ENCODE assay signal across 8 cellular contexts in genomic region chr18:2981212-2981728, GRCh38. TPM values are rescaled to one million over a fixed set of nuclear protein-coding genes. Genes with fewer than 3 reads are reported as not detected.
A peak's percentile ranks its signal among the peaks of the same experiment; 100 is the strongest.
DNase-seq lines count a peak whose midpoint lies in the region; ATAC-seq and TF ChIP-seq lines count a peak whose summit lies in the region.

No MANE protein-coding gene starts in this region.

- H3K4me1 Mint-ChIP-seq in central memory CD8-positive, alpha-beta T cell: peaks cover 75% of the 10 kb centered on the region
- peaks cover 64 to 85% (median 64%) of the 10 kb centered on the region in 3 donors for H3K4me1 Mint-ChIP-seq in naive B cell

- peaks cover 40 to 79% of the 10 kb centered on the region in 2 experiments for H3K79me1 ChIP-seq in IMR-90 (ENCODE audit: low read depth in 1 of 2, low read length in 2 of 2)

- dilution Hi-C loops in IMR-90 (cut with HindIII; ENCODE audit: low sequenced_read_pairs, unreplicated experiment): no loop called here

- BruUV-seq in IMR-90 (replicated peaks; lab: Mats Ljungman, UMichigan): no TSS peak

- H2BK15ac ChIP-seq in IMR-90 (ENCODE audit: low read depth, low read length): 0 out of 3 replicates have a peak overlapping the region, but pooled peaks have one; percentile 64

- H4K20me1 ChIP-seq in IMR-90 (ENCODE audit: insufficient read depth, low read length): peaks cover 20% of the 10 kb centered on the region

- H2AK9ac ChIP-seq in IMR-90 (replicated peaks; ENCODE audit: low read depth, low read length, poor library complexity): no peak overlapping the region

- peaks cover 38% of the 10 kb centered on the region for H3K4me1 ChIP-seq in IMR-90 (ENCODE audit: control insufficient read depth, insufficient read depth, low read length)

- no peak overlapping the region for H3K4me3 ChIP-seq in IMR-90 (ENCODE audit: insufficient read depth, low read depth, low read length)

- TF ChIP-seq RAD21 in IMR-90 (IDR thresholded peaks at IDR 0.05; ENCODE audit: low read length): no peak

- intact Hi-C loops in IMR-90 (cut with micrococcal nuclease): no loop called here

- peak overlapping the region; percentile 77 for H2BK5ac ChIP-seq in IMR-90 (ENCODE audit: low read depth, low read length, poor library complexity, severe bottlenecking)

- POLR2A ChIA-PET in IMR-90 (lab: Charles Lee; ENCODE audit: unreplicated experiment): no interaction called here

- H3K14ac ChIP-seq in IMR-90 (replicated peaks; ENCODE audit: low read depth, low read length): 0 out of 2 replicates have a peak overlapping the region, but pooled peaks have one; percentile 83

- peak overlapping the region; percentile 91 for H2BK120ac ChIP-seq in IMR-90 (ENCODE audit: low read depth, low read length)

- peak overlapping the region in 1 of 2 experiments; percentile 74; a peak in 2 of 4 replicates for H4K8ac ChIP-seq in IMR-90 (ENCODE audit: low read depth in 2 of 2, low read length in 2 of 2)

- peak overlapping the region; percentile 84 for H3K4ac ChIP-seq in IMR-90 (ENCODE audit: low read depth, low read length)

- H3K4me3 Mint-ChIP-seq in central memory CD8-positive, alpha-beta T cell: peak overlapping the region; percentile 70
- H3K4me3 Mint-ChIP-seq in naive B cell: peak overlapping the region; percentile 41 to 82 (median 74)

- peak overlapping the region; percentile 96 for H3K27ac Mint-ChIP-seq in central memory CD8-positive, alpha-beta T cell (ENCODE audit: low read depth)
- peak overlapping the region; percentile 93 to 97 (median 97) for H3K27ac Mint-ChIP-seq in naive B cell

- 0 out of 2 replicates have a peak overlapping the region, but pooled peaks have one; percentile 76 for H4K5ac ChIP-seq in IMR-90 (ENCODE audit: low read depth, low read length)

- peak overlapping the region; percentile 81; the same call in 1 of the 2 replicates for H2BK20ac ChIP-seq in IMR-90 (ENCODE audit: low read depth, low read length)

- peak overlapping the region; percentile 90 for H3K4me2 ChIP-seq in IMR-90 (ENCODE audit: low read depth, low read length)

- H3K56ac ChIP-seq in IMR-90 (ENCODE audit: extremely low read depth, insufficient read depth, low read length): 0 out of 2 replicates have a peak overlapping the region, but pooled peaks have one; percentile 32

- WGBS in IMR-90 (ENCODE audit: extremely low coverage in 2 of 2, insufficient read length in 1 of 2), 2 experiments: 0% methylated on average over 1 of the region's 6 CpGs; no CpG with 5 or more reads in 1 of the 2 experiments

- CTCF ChIA-PET in IMR-90 (lab: Yijun Ruan, JAX): no interaction called here

- H4K91ac ChIP-seq in IMR-90 (ENCODE audit: insufficient read depth, low read depth, low read length): peak overlapping the region; percentile 69; the same call in 1 of the 2 replicates

- no peaks in the 10 kb centered on the region for H3K27me3 ChIP-seq in IMR-90 (ENCODE audit: control insufficient read depth, insufficient read depth, low read length)

- ATAC-seq in IMR-90 (ENCODE audit: low read depth): peak; percentile 53
- ATAC-seq in central memory CD8-positive, alpha-beta T cell (replicated peaks; ENCODE audit: extremely low read depth, poor library complexity, severe bottlenecking): peak; percentile 20
- peak in 1 of 2 donors; percentile 23 for ATAC-seq in naive B cell (ENCODE audit: low read depth in 2 of 2)
- ATAC-seq in HG02763 (IDR thresholded peaks at IDR 0.05; ENCODE audit: unreplicated experiment): no peak
- no peak for ATAC-seq in GM18909 (IDR thresholded peaks at IDR 0.05; ENCODE audit: poor library complexity, unreplicated experiment)

- no peak for TF ChIP-seq POLR2A in IMR-90 (IDR thresholded peaks at IDR 0.05; ENCODE audit: low read depth, low read length)

- DNase-seq in AG20443 (ENCODE audit: low spot score): peak; percentile 29
- peak; percentile 95 for DNase-seq in IMR-90
- no peak for DNase-seq in central memory CD8-positive, alpha-beta T cell (ENCODE audit: low spot score in 2 of 2)
- no peak for DNase-seq in naive B cell
- no peak for DNase-seq in SIG-M5 treated with dmso at 0.1 percent for 504 hours (lab: John Stamatoyannopoulos, UW; ENCODE audit: unreplicated experiment)
- no peak for DNase-seq in OCI-M2 (lab: John Stamatoyannopoulos, UW; ENCODE audit: unreplicated experiment)

- H2AFZ ChIP-seq in IMR-90 (replicated peaks; ENCODE audit: low read length, poor library complexity): no peak overlapping the region

- no peak overlapping the region; the same call in 1 of the 2 replicates for H3K9ac ChIP-seq in IMR-90 (ENCODE audit: low read depth, low read length)

- peak overlapping the region; percentile 88 for H3K27ac ChIP-seq in IMR-90 (ENCODE audit: insufficient read depth, low read length)

- TF ChIP-seq CTCF in IMR-90 (conservative IDR thresholded peaks at IDR 0.05; ENCODE audit: low read depth, low read length): no peak

- peak overlapping the region; percentile 80 for H3K18ac ChIP-seq in IMR-90 (ENCODE audit: low read depth, low read length)

- no peak overlapping the region for H2AK5ac ChIP-seq in IMR-90 (ENCODE audit: low read depth, low read length)

- in situ Hi-C loops in IMR-90 (cut with MboI; ENCODE audit: low sequenced_read_pairs): loop anchor here (25.0 kb wide), 1 partner anchor 631 kb away; no protein-coding TSS in a partner anchor

- no peaks in the 10 kb centered on the region for H3K27me3 Mint-ChIP-seq in central memory CD8-positive, alpha-beta T cell
- H3K27me3 Mint-ChIP-seq in naive B cell: no peaks in the 10 kb centered on the region

- H3K9me3 ChIP-seq in IMR-90 (ENCODE audit: control insufficient read depth, insufficient read depth, low read length): no peaks in the 10 kb centered on the region

- no peaks in the 10 kb centered on the region for H3K36me3 ChIP-seq in IMR-90 (ENCODE audit: control insufficient read depth, insufficient read depth, low read length)

- H3K9me3 Mint-ChIP-seq in central memory CD8-positive, alpha-beta T cell: no peaks in the 10 kb centered on the region
- no peaks in the 10 kb centered on the region for H3K9me3 Mint-ChIP-seq in naive B cell

- H3K36me3 Mint-ChIP-seq in central memory CD8-positive, alpha-beta T cell (ENCODE audit: insufficient read depth): peaks cover 14% of the 10 kb centered on the region
- no peaks in the 10 kb centered on the region for H3K36me3 Mint-ChIP-seq in naive B cell

- peak overlapping the region; percentile 37; the same call in 1 of the 2 replicates for H3K23ac ChIP-seq in IMR-90 (ENCODE audit: low read depth, low read length)

- peaks cover 28% of the 10 kb centered on the region for H3K9me1 ChIP-seq in IMR-90 (ENCODE audit: insufficient read depth, low read length)

TF ChIP-seq in IMR-90, 13 proteins besides CTCF, POLR2A, EP300 and RAD21:
- TF ChIP-seq MAFK (IDR thresholded peaks at IDR 0.05; ENCODE audit: low read depth, low read length): peak; percentile 92
- TF ChIP-seq RCOR1 (IDR thresholded peaks at IDR 0.05; ENCODE audit: insufficient replicate concordance, low read length): peak; percentile 33
- no peak for TF ChIP-seq MXI1 (IDR thresholded peaks at IDR 0.05; ENCODE audit: borderline replicate concordance, low read depth, low read length)
- peak; percentile 76 for TF ChIP-seq FOS (IDR thresholded peaks at IDR 0.05; ENCODE audit: low read depth, low read length)
- TF ChIP-seq BHLHE40 (IDR thresholded peaks at IDR 0.05; ENCODE audit: low read depth, low read length): 0 out of 2 replicates have a peak, but pooled peaks have one; percentile 8
- TF ChIP-seq MAZ (IDR thresholded peaks at IDR 0.05; ENCODE audit: borderline replicate concordance, low read depth, low read length): no peak

RNA-seq across cellular contexts. Expression of gene LPIN2, which starts 31.7 kb away (rescaled TPM):
- total RNA-seq in IMR-90 (2012; rRNA removed): 21.9 and 23.9 TPM in 2 replicates
- polyA plus RNA-seq in IMR-90 (2012; rRNA removed) (14.4 and 16.2 TPM in 2 replicates), naive B cell (ENCODE audit: low read depth in 6 of 6) (10 to 100 TPM in 2 of 6 donors, 1 to 10 TPM in 4; 1.6 to 15.4 (median 8.1) TPM)
- polyA plus RNA-seq in IMR-90 (2012; cell fraction: cytosol; rRNA removed): 8.0 and 9.9 TPM in 2 replicates
- polyA plus RNA-seq in IMR-90 (2012; cell fraction: nucleus; rRNA removed; ENCODE audit: low replicate concordance): 15.7 and 29.0 TPM in 2 replicates

Comparison
In these comparisons a context has a peak if more than half of its experiments do, and no peak if none do; other contexts are left out.
1. DNase-seq: peak in AG20443 (single experiment) and IMR-90 (single experiment); none in central memory CD8-positive, alpha-beta T cell (0 of 2), naive B cell (single experiment), SIG-M5 treated with dmso at 0.1 percent for 504 hours (single experiment) and OCI-M2 (single experiment).
2. ATAC-seq: peak in IMR-90 (single experiment) and central memory CD8-positive, alpha-beta T cell (single experiment); none in HG02763 (single experiment) and GM18909 (single experiment).